ENCODE assay signal across 9 cellular contexts in the genomic region with DNA sequence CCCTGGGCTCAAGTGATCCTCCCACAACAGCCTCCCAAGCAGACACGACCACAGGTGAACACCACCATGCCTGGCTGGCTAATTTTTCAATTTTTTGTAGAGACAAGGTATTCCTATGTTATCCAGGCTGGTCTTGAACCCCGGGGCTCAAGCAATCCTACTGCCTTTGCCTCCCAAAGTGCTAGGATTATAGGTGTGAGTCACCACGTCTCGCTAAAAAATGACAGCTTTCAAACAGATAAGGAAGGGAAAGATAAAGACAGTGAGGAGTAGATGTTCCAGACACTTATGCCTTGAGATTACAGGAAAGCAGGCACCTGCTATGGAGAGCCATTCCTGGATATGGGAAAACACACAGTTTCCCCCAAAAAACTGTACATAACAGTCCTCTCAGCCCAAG. TPM values are rescaled to one million over a fixed set of nuclear protein-coding genes. Genes with fewer than 3 reads are reported as not detected.
"Had no signal": no experiment of that assay in that cellular context is flagged by ENCODE, and none has a peak within 500 bp of the region (broad histone marks: within the 10 kb centered on the region; RNA-seq: fewer than 3 reads in every experiment).

No MANE protein-coding gene starts in this region.

- H3K27ac ChIP-seq: HL-60 had no signal

- FAIRE-seq: H1, H54 had no signal

- H3K4me1 Mint-ChIP-seq: GM23338, H9 had no signal

- H2AFZ ChIP-seq: GM23338 had no signal

- H3K4me2 ChIP-seq: GM23338 had no signal

- H3K4me3 Mint-ChIP-seq: GM23338, H9 had no signal

- ATAC-seq: GM23338 had no signal

- H3K9me3 Mint-ChIP-seq: GM23338, H9 had no signal

- H3K27ac Mint-ChIP-seq: GM23338, H9 had no signal

- DNase-seq: H9, HCEC 1CT, IMR-90, KBM-7 had no signal

- H3K4me3 ChIP-seq: GM23338 had no signal

RNA-seq across cellular contexts. Expression of gene SLA2, which starts 40.9 kb away (rescaled TPM):
- total RNA-seq: GM23338, H1, HT1080, IMR-90 had no signal
